Comparison of ENCODE assay signal across 16 cellular contexts in genomic region chrX:40088803-40089540, GRCh38. TPM values are rescaled to one million over a fixed set of nuclear protein-coding genes. Genes with fewer than 3 reads are reported as not detected.
DNase-seq lines count a peak whose midpoint lies in the region; ATAC-seq, FAIRE-seq and TF ChIP-seq lines count a peak whose summit lies in the region.
"Had no signal": no experiment of that assay in that cellular context is flagged by ENCODE, and none has a peak within 500 bp of the region (broad histone marks: within the 10 kb centered on the region; RNA-seq: fewer than 3 reads in every experiment).

No MANE protein-coding gene starts in this region.

- no peak overlapping the region for H3K27ac Mint-ChIP-seq in activated CD4-positive, alpha-beta T cell treated with anti-CD3 and anti-CD28 coated beads, Interleukin-2, amount 10 ng/mL, durations not matched to agents 7 days and 5 days
- H3K27ac Mint-ChIP-seq in activated CD4-positive, alpha-beta T cell treated with anti-CD3 and anti-CD28 coated beads, Interleukin-2, amount 10 ng/mL, durations not matched to agents 24 days and 14 days, result no peak overlapping the region
- H3K27ac Mint-ChIP-seq in activated naive CD8-positive, alpha-beta T cell treated with anti-CD3 and anti-CD28 coated beads for 36 hours, result no peak overlapping the region

- H3K27ac ChIP-seq in kidney (ENCODE audit: low read depth in 2 of 2, low read length in 2 of 2) (no peak overlapping the region), stomach smooth muscle (ENCODE audit: low read length) (peak overlapping the region; percentile 37), gastrocnemius medialis (peak overlapping the region in 1 of 4 donors; percentile 68)

- peaks cover 76% of the 10 kb centered on the region for H3K4me1 Mint-ChIP-seq in activated CD4-positive, alpha-beta T cell treated with anti-CD3 and anti-CD28 coated beads, Interleukin-2, amount 10 ng/mL, durations not matched to agents 7 days and 5 days
- H3K4me1 Mint-ChIP-seq in activated CD4-positive, alpha-beta T cell treated with anti-CD3 and anti-CD28 coated beads, Interleukin-2, amount 10 ng/mL, durations not matched to agents 24 days and 14 days, result peaks cover 45% of the 10 kb centered on the region
- peaks cover 53% of the 10 kb centered on the region for H3K4me1 Mint-ChIP-seq in activated naive CD8-positive, alpha-beta T cell treated with anti-CD3 and anti-CD28 coated beads for 36 hours

- no peak for TF ChIP-seq POLR2A in gastrocnemius medialis (IDR thresholded peaks at IDR 0.05)

- H3K36me3 ChIP-seq in kidney (ENCODE audit: control insufficient read depth in 1 of 2, insufficient read depth in 2 of 2, low read length in 2 of 2) (no peaks in the 10 kb centered on the region), stomach smooth muscle (ENCODE audit: control insufficient read depth in 2 of 2, insufficient read depth in 2 of 2, low read length in 2 of 2) (no peaks in the 10 kb centered on the region), gastrocnemius medialis (no peaks in the 10 kb centered on the region)

- H3K9ac ChIP-seq in kidney (ENCODE audit: low read length in 2 of 2) (no peak overlapping the region), stomach smooth muscle (ENCODE audit: low read length in 2 of 2) (no peak overlapping the region)

- H3K27me3 ChIP-seq in stomach smooth muscle (ENCODE audit: control insufficient read depth in 1 of 2, insufficient read depth in 2 of 2, low read length in 2 of 2) (peaks cover 0 to 35% of the 10 kb centered on the region in 2 donors), gastrocnemius medialis (peaks cover 0 to 12% (median 5%) of the 10 kb centered on the region in 3 donors)

- in situ Hi-C loops in gastrocnemius medialis (cut with MboI; ENCODE audit: low sequenced_read_pairs in 4 of 4), result no loop called here

- H3K4me3 Mint-ChIP-seq in activated CD4-positive, alpha-beta T cell treated with anti-CD3 and anti-CD28 coated beads, Interleukin-2, amount 10 ng/mL, durations not matched to agents 7 days and 5 days, result peak overlapping the region; percentile 10
- H3K4me3 Mint-ChIP-seq in activated CD4-positive, alpha-beta T cell treated with anti-CD3 and anti-CD28 coated beads, Interleukin-2, amount 10 ng/mL, durations not matched to agents 24 days and 14 days, result no peak overlapping the region
- peak overlapping the region; percentile 55 for H3K4me3 Mint-ChIP-seq in activated naive CD8-positive, alpha-beta T cell treated with anti-CD3 and anti-CD28 coated beads for 36 hours

- peaks cover 14% of the 10 kb centered on the region for H3K36me3 Mint-ChIP-seq in activated CD4-positive, alpha-beta T cell treated with anti-CD3 and anti-CD28 coated beads, Interleukin-2, amount 10 ng/mL, durations not matched to agents 7 days and 5 days (ENCODE audit: low read depth)
- peaks cover 23% of the 10 kb centered on the region for H3K36me3 Mint-ChIP-seq in activated CD4-positive, alpha-beta T cell treated with anti-CD3 and anti-CD28 coated beads, Interleukin-2, amount 10 ng/mL, durations not matched to agents 24 days and 14 days (ENCODE audit: low read depth)
- peaks cover 6% of the 10 kb centered on the region for H3K36me3 Mint-ChIP-seq in activated naive CD8-positive, alpha-beta T cell treated with anti-CD3 and anti-CD28 coated beads for 36 hours

- DNase-seq in activated CD4-positive, alpha-beta T cell treated with anti-CD3 and anti-CD28 coated beads, Interleukin-2, amount 10 ng/mL, durations not matched to agents 7 days and 5 days, result no peak
- DNase-seq in activated CD4-positive, alpha-beta T cell treated with anti-CD3 and anti-CD28 coated beads, Interleukin-2, amount 10 ng/mL, durations not matched to agents 24 days and 14 days, result no peak
- DNase-seq in activated naive CD8-positive, alpha-beta T cell treated with anti-CD3 and anti-CD28 coated beads for 36 hours, result no peak
- DNase-seq in kidney, result peak; percentile 15
- DNase-seq in NCI-H82 (lab: John Stamatoyannopoulos, UW), result no peak
- no peak for DNase-seq in gastrocnemius medialis
- DNase-seq in NCI-H2107 (lab: John Stamatoyannopoulos, UW), result no peak
- DNase-seq: dermis blood vessel endothelial cell, HCEC 1CT, NCI-H1417 treated with DMSO at 0.1 percent for 48 hours, occipital lobe had no signal

- POLR2A ChIA-PET in activated CD4-positive, alpha-beta T cell treated with anti-CD3 and anti-CD28 coated beads, Interleukin-2, amount 10 ng/mL, durations not matched to agents 7 days and 5 days (lab: Charles Lee), result no interaction called here

- H3K9me3 ChIP-seq in kidney (ENCODE audit: control insufficient read depth in 1 of 2, low read length in 2 of 2) (no peaks in the 10 kb centered on the region), stomach smooth muscle (ENCODE audit: control insufficient read depth in 2 of 2, low read length in 2 of 2) (no peaks in the 10 kb centered on the region), gastrocnemius medialis (no peaks in the 10 kb centered on the region)

- H3K27me3 Mint-ChIP-seq in activated CD4-positive, alpha-beta T cell treated with anti-CD3 and anti-CD28 coated beads, Interleukin-2, amount 10 ng/mL, durations not matched to agents 7 days and 5 days, result no peaks in the 10 kb centered on the region
- no peaks in the 10 kb centered on the region for H3K27me3 Mint-ChIP-seq in activated CD4-positive, alpha-beta T cell treated with anti-CD3 and anti-CD28 coated beads, Interleukin-2, amount 10 ng/mL, durations not matched to agents 24 days and 14 days
- H3K27me3 Mint-ChIP-seq in activated naive CD8-positive, alpha-beta T cell treated with anti-CD3 and anti-CD28 coated beads for 36 hours, result no peaks in the 10 kb centered on the region

- H3K4me1 ChIP-seq in kidney (ENCODE audit: control insufficient read depth in 1 of 2, insufficient read depth in 1 of 2, low read depth in 1 of 2, low read length in 2 of 2) (peaks cover 7 to 34% of the 10 kb centered on the region in 2 donors), stomach smooth muscle (ENCODE audit: control insufficient read depth, insufficient read depth, low read length) (peaks cover 65% of the 10 kb centered on the region), gastrocnemius medialis (peaks cover 8 to 70% of the 10 kb centered on the region in 2 donors)

- intact Hi-C loops in activated CD4-positive, alpha-beta T cell treated with anti-CD3 and anti-CD28 coated beads, Interleukin-2, amount 10 ng/mL, durations not matched to agents 24 days and 14 days (cut with micrococcal nuclease), result no loop called here
- intact Hi-C loops in kidney (cut with DNase I) (loop anchor here (5.0 kb wide), 1 partner anchor 72 kb away; no protein-coding TSS in a partner anchor), gastrocnemius medialis (cut with DNase I; ENCODE audit: low total_unique reads) (no loop called here)

- TF ChIP-seq CTCF in kidney (IDR thresholded peaks at IDR 0.05; ENCODE audit: borderline replicate concordance, extremely low read depth, insufficient read depth) (no peak), gastrocnemius medialis (IDR thresholded peaks at IDR 0.05 in 4 of 5, conservative IDR thresholded peaks at IDR 0.05 in 1 of 5) (no peak)

- ATAC-seq in gastrocnemius medialis, result no peak
- ATAC-seq: left lobe of liver had no signal

- CTCF ChIA-PET in activated CD4-positive, alpha-beta T cell treated with anti-CD3 and anti-CD28 coated beads, Interleukin-2, amount 10 ng/mL, durations not matched to agents 7 days and 5 days (lab: Charles Lee), result no interaction called here

- no peak for FAIRE-seq in kidney (lab: Jason Lieb, UNC)
- FAIRE-seq: GM12891, HTR-8/SVneo, urothelium cell line had no signal

- no peaks in the 10 kb centered on the region for H3K9me3 Mint-ChIP-seq in activated CD4-positive, alpha-beta T cell treated with anti-CD3 and anti-CD28 coated beads, Interleukin-2, amount 10 ng/mL, durations not matched to agents 7 days and 5 days
- no peaks in the 10 kb centered on the region for H3K9me3 Mint-ChIP-seq in activated CD4-positive, alpha-beta T cell treated with anti-CD3 and anti-CD28 coated beads, Interleukin-2, amount 10 ng/mL, durations not matched to agents 24 days and 14 days
- H3K9me3 Mint-ChIP-seq in activated naive CD8-positive, alpha-beta T cell treated with anti-CD3 and anti-CD28 coated beads for 36 hours, result no peaks in the 10 kb centered on the region

- H3K4me3 ChIP-seq in kidney (ENCODE audit: low read length in 2 of 2) (no peak overlapping the region), stomach smooth muscle (ENCODE audit: low read length in 2 of 2) (no peak overlapping the region), gastrocnemius medialis (no peak overlapping the region)

RNA-seq across cellular contexts. Expression of gene BCOR, which starts 8.8 kb away (rescaled TPM):
- total RNA-seq in activated CD4-positive, alpha-beta T cell treated with anti-CD3 and anti-CD28 coated beads, Interleukin-2, amount 10 ng/mL, durations not matched to agents 7 days and 5 days, result 10 to 100 TPM; 53.1 to 54.9 TPM
- total RNA-seq in activated CD4-positive, alpha-beta T cell treated with anti-CD3 and anti-CD28 coated beads, Interleukin-2, amount 10 ng/mL, durations not matched to agents 24 days and 14 days, result 61.0 and 64.5 TPM in 2 replicates
- total RNA-seq in activated naive CD8-positive, alpha-beta T cell treated with anti-CD3 and anti-CD28 coated beads for 36 hours, result 10 to 100 TPM; 32.3 to 36.0 TPM
- total RNA-seq in kidney (33.9 TPM), gastrocnemius medialis (10 to 100 TPM in 3 of 4 donors, 1 to 10 TPM in 1; 6.5 to 43.8 (median 18.4) TPM)
- 7.7 TPM for polyA plus RNA-seq in kidney (ENCODE audit: insufficient read depth, low read depth, low replicate concordance)
